ENCODE assay signal across 1 cellular context in the genomic region with DNA sequence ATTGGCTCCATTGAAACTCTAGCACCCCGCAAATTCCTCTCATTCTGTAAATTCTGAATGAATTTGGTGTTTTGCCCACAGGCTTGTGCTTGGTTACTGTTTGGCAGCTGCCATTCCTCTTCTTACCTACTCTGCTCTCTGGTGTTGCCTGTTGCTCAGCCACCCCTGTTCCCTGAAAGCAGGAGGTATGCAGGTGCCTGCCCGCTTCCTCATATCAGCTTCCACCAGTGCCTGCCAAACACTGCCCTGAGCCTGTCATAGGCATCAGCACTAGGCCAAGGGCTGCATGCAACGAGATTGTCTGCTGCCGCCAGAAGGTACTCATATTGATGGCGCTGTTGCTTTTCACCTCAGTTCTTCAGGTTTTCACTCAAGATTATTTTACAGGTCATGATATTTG.
TF ChIP-seq lines count a peak whose summit lies in the region.

No MANE protein-coding gene starts in this region.

TF ChIP-seq in GM23338, 12 proteins besides CTCF, POLR2A, EP300 and RAD21 (continued from another document):
- TF ChIP-seq, protein P1, sequence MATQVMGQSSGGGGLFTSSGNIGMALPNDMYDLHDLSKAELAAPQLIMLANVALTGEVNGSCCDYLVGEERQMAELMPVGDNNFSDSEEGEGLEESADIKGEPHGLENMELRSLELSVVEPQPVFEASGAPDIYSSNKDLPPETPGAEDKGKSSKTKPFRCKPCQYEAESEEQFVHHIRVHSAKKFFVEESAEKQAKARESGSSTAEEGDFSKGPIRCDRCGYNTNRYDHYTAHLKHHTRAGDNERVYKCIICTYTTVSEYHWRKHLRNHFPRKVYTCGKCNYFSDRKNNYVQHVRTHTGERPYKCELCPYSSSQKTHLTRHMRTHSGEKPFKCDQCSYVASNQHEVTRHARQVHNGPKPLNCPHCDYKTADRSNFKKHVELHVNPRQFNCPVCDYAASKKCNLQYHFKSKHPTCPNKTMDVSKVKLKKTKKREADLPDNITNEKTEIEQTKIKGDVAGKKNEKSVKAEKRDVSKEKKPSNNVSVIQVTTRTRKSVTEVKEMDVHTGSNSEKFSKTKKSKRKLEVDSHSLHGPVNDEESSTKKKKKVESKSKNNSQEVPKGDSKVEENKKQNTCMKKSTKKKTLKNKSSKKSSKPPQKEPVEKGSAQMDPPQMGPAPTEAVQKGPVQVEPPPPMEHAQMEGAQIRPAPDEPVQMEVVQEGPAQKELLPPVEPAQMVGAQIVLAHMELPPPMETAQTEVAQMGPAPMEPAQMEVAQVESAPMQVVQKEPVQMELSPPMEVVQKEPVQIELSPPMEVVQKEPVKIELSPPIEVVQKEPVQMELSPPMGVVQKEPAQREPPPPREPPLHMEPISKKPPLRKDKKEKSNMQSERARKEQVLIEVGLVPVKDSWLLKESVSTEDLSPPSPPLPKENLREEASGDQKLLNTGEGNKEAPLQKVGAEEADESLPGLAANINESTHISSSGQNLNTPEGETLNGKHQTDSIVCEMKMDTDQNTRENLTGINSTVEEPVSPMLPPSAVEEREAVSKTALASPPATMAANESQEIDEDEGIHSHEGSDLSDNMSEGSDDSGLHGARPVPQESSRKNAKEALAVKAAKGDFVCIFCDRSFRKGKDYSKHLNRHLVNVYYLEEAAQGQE (IDR thresholded peaks at IDR 0.05; ENCODE audit: unreplicated experiment) = no peak
- TF ChIP-seq CREB1 (CRISPR knock-in tag; IDR thresholded peaks at IDR 0.05; ENCODE audit: low read depth) (no peak), ZNF114 (CRISPR knock-in tag; IDR thresholded peaks at IDR 0.05) (no peak), STAT1 (IDR thresholded peaks at IDR 0.05; ENCODE audit: unreplicated experiment) (no peak), ZNF331 (CRISPR knock-in tag; IDR thresholded peaks at IDR 0.05; ENCODE audit: low read depth) (no peak), JUNB (IDR thresholded peaks at IDR 0.05; ENCODE audit: unreplicated experiment) (no peak), EZH2 (IDR thresholded peaks at IDR 0.05; ENCODE audit: low read depth, unreplicated experiment) (no peak), NANOG (IDR thresholded peaks at IDR 0.05; ENCODE audit: borderline replicate concordance) (no peak), POLR2AphosphoS5 (IDR thresholded peaks at IDR 0.05; ENCODE audit: low read depth) (no peak)
- TF ChIP-seq, protein P2, sequence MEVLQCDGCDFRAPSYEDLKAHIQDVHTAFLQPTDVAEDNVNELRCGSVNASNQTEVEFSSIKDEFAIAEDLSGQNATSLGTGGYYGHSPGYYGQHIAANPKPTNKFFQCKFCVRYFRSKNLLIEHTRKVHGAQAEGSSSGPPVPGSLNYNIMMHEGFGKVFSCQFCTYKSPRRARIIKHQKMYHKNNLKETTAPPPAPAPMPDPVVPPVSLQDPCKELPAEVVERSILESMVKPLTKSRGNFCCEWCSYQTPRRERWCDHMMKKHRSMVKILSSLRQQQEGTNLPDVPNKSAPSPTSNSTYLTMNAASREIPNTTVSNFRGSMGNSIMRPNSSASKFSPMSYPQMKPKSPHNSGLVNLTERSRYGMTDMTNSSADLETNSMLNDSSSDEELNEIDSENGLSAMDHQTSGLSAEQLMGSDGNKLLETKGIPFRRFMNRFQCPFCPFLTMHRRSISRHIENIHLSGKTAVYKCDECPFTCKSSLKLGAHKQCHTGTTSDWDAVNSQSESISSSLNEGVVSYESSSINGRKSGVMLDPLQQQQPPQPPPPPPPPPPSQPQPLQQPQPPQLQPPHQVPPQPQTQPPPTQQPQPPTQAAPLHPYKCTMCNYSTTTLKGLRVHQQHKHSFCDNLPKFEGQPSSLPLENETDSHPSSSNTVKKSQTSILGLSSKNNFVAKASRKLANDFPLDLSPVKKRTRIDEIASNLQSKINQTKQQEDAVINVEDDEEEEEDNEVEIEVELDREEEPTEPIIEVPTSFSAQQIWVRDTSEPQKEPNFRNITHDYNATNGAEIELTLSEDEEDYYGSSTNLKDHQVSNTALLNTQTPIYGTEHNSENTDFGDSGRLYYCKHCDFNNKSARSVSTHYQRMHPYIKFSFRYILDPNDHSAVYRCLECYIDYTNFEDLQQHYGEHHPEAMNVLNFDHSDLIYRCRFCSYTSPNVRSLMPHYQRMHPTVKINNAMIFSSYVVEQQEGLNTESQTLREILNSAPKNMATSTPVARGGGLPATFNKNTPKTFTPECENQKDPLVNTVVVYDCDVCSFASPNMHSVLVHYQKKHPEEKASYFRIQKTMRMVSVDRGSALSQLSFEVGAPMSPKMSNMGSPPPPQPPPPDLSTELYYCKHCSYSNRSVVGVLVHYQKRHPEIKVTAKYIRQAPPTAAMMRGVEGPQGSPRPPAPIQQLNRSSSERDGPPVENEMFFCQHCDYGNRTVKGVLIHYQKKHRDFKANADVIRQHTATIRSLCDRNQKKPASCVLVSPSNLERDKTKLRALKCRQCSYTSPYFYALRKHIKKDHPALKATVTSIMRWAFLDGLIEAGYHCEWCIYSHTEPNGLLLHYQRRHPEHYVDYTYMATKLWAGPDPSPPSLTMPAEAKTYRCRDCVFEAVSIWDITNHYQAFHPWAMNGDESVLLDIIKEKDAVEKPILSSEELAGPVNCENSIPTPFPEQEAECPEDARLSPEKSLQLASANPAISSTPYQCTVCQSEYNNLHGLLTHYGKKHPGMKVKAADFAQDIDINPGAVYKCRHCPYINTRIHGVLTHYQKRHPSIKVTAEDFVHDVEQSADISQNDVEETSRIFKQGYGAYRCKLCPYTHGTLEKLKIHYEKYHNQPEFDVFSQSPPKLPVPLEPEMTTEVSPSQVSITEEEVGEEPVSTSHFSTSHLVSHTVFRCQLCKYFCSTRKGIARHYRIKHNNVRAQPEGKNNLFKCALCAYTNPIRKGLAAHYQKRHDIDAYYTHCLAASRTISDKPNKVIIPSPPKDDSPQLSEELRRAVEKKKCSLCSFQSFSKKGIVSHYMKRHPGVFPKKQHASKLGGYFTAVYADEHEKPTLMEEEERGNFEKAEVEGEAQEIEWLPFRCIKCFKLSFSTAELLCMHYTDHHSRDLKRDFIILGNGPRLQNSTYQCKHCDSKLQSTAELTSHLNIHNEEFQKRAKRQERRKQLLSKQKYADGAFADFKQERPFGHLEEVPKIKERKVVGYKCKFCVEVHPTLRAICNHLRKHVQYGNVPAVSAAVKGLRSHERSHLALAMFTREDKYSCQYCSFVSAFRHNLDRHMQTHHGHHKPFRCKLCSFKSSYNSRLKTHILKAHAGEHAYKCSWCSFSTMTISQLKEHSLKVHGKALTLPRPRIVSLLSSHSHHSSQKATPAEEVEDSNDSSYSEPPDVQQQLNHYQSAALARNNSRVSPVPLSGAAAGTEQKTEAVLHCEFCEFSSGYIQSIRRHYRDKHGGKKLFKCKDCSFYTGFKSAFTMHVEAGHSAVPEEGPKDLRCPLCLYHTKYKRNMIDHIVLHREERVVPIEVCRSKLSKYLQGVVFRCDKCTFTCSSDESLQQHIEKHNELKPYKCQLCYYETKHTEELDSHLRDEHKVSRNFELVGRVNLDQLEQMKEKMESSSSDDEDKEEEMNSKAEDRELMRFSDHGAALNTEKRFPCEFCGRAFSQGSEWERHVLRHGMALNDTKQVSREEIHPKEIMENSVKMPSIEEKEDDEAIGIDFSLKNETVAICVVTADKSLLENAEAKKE (CRISPR knock-in tag; IDR thresholded peaks at IDR 0.05) = no peak
TF ChIP-seq in GM23338: peak in this region for 0.
